ENCODE assay signal across 1 cellular context in genomic region chr20:63860325-63861051, GRCh38.
TF ChIP-seq lines count a peak whose summit lies in the region.

No MANE protein-coding gene starts in this region.

TF ChIP-seq in WTC11, 78 proteins besides CTCF, POLR2A, EP300 and RAD21 (continued from another document):
- TF ChIP-seq ZNF512 (CRISPR knock-in tag; IDR thresholded peaks at IDR 0.05; ENCODE audit: borderline replicate concordance) (no peak), NFYB (CRISPR knock-in tag; conservative IDR thresholded peaks at IDR 0.05; ENCODE audit: low read depth) (no peak), RELA (CRISPR knock-in tag; IDR thresholded peaks at IDR 0.05; ENCODE audit: borderline replicate concordance) (no peak), USF1 (CRISPR knock-in tag; IDR thresholded peaks at IDR 0.05) (no peak), OVOL2 (CRISPR knock-in tag; IDR thresholded peaks at IDR 0.05; ENCODE audit: borderline replicate concordance) (no peak), NFATC4 (CRISPR knock-in tag; IDR thresholded peaks at IDR 0.05) (no peak), TEAD1 (CRISPR knock-in tag; IDR thresholded peaks at IDR 0.05) (no peak), ATF6 (CRISPR knock-in tag; IDR thresholded peaks at IDR 0.05) (no peak), CDX4 (CRISPR knock-in tag; IDR thresholded peaks at IDR 0.05; ENCODE audit: borderline replicate concordance) (no peak), KAT7 (CRISPR knock-in tag; IDR thresholded peaks at IDR 0.05; ENCODE audit: borderline replicate concordance) (no peak), ZNF423 (CRISPR knock-in tag; IDR thresholded peaks at IDR 0.05) (no peak), NR3C1 (CRISPR knock-in tag; conservative IDR thresholded peaks at IDR 0.05; ENCODE audit: low read depth) (no peak), FOXK1 (CRISPR knock-in tag; IDR thresholded peaks at IDR 0.05) (no peak)
